21 cellular contexts compared by ENCODE assay signal in genomic region chr1:28889357-28889756, GRCh38. TPM values are rescaled to one million over a fixed set of nuclear protein-coding genes. Genes with fewer than 3 reads are reported as not detected.
A peak's percentile ranks its signal among the peaks of the same experiment; 100 is the strongest.
DNase-seq lines count a peak whose midpoint lies in the region; ATAC-seq and TF ChIP-seq lines count a peak whose summit lies in the region.
"Had no signal": no experiment of that assay in that cellular context is flagged by ENCODE, and none has a peak within 500 bp of the region (broad histone marks: within the 10 kb centered on the region; RNA-seq: fewer than 3 reads in every experiment).

No MANE protein-coding gene starts in this region.

- DNase-seq in activated CD4-positive, alpha-beta T cell treated with anti-CD3 and anti-CD28 coated beads, Interleukin-2, amount 10 ng/mL, durations not matched to agents 24 days and 14 days = peak; percentile 59
- DNase-seq in activated CD4-positive, alpha-beta T cell treated with anti-CD3 and anti-CD28 coated beads for 48 hours = no peak
- no peak for DNase-seq in CD4-positive, CD25-positive, alpha-beta regulatory T cell
- no peak for DNase-seq in activated B cell treated with CpG ODN at 0.5 μM for 24 hours
- no peak for DNase-seq in naive B cell
- DNase-seq in NCI-H1694 treated with DMSO at 0.1 percent for 48 hours (lab: John Stamatoyannopoulos, UW) = no peak
- DNase-seq in ureter (ENCODE audit: low spot score) = no peak
- DNase-seq: activated CD8-positive, alpha-beta memory T cell treated with anti-CD3 and anti-CD28 coated beads for 24 hours; activated T-cell treated with anti-CD3 and anti-CD28 coated beads, Interleukin-2, amount 50 U/mL, for 72 hours; AML-193; heart right ventricle; Kasumi-1; NCI-H1694; NCI-H2171 treated with DMSO at 0.1 percent for 48 hours; NCI-H526; RPMI8226; stimulated activated CD8-positive, alpha-beta memory T cell treated with anti-CD3 and anti-CD28 coated beads, Interleukin-4, amount 100 ng/mL, for 48 hours; trophoblast cell had no signal

- CTCF ChIA-PET in activated B cell treated with CpG ODN at 0.5 μM for 24 hours (lab: Charles Lee) = no interaction called here

- TF ChIP-seq CTCF in activated B cell treated with CpG ODN at 0.5 μM for 24 hours (IDR thresholded peaks at IDR 0.05) = no peak

- peaks cover 49% of the 10 kb centered on the region for H3K4me1 Mint-ChIP-seq in activated CD4-positive, alpha-beta T cell treated with anti-CD3 and anti-CD28 coated beads, Interleukin-2, amount 10 ng/mL, durations not matched to agents 24 days and 14 days
- H3K4me1 Mint-ChIP-seq in CD4-positive, CD25-positive, alpha-beta regulatory T cell = peaks cover 15 to 65% (median 45%) of the 10 kb centered on the region in 4 donors
- H3K4me1 Mint-ChIP-seq in activated B cell treated with CpG ODN at 0.5 μM for 24 hours (peaks cover 47% of the 10 kb centered on the region), naive B cell (peaks cover 42 to 59% (median 56%) of the 10 kb centered on the region in 3 donors)

- POLR2A ChIA-PET in activated B cell treated with CpG ODN at 0.5 μM for 24 hours (lab: Charles Lee) = no interaction called here

- no peaks in the 10 kb centered on the region for H3K9me3 ChIP-seq in CD4-positive, CD25-positive, alpha-beta regulatory T cell (ENCODE audit: control insufficient read depth in 2 of 2, low read length in 2 of 2)
- H3K9me3 ChIP-seq: heart right ventricle had no signal

- peaks cover 19% of the 10 kb centered on the region for H3K36me3 Mint-ChIP-seq in activated CD4-positive, alpha-beta T cell treated with anti-CD3 and anti-CD28 coated beads, Interleukin-2, amount 10 ng/mL, durations not matched to agents 24 days and 14 days (ENCODE audit: low read depth)
- H3K36me3 Mint-ChIP-seq in CD4-positive, CD25-positive, alpha-beta regulatory T cell = peaks cover 3% of the 10 kb centered on the region
- H3K36me3 Mint-ChIP-seq in activated B cell treated with CpG ODN at 0.5 μM for 24 hours (ENCODE audit: low read depth) = peaks cover 20% of the 10 kb centered on the region
- no peaks in the 10 kb centered on the region for H3K36me3 Mint-ChIP-seq in naive B cell

- H3K4me3 Mint-ChIP-seq in activated CD4-positive, alpha-beta T cell treated with anti-CD3 and anti-CD28 coated beads, Interleukin-2, amount 10 ng/mL, durations not matched to agents 24 days and 14 days = peak overlapping the region; percentile 52
- peak overlapping the region; percentile 71 to 91 (median 76) for H3K4me3 Mint-ChIP-seq in CD4-positive, CD25-positive, alpha-beta regulatory T cell
- H3K4me3 Mint-ChIP-seq in activated B cell treated with CpG ODN at 0.5 μM for 24 hours (peak overlapping the region; percentile 20), naive B cell (peak overlapping the region in 5 of 8 donors; percentile 2 to 95 (median 87))

- no peak for ATAC-seq in CD4-positive, CD25-positive, alpha-beta regulatory T cell (ENCODE audit: low read depth in 2 of 2)
- ATAC-seq in activated B cell treated with CpG ODN at 0.5 μM for 24 hours (ENCODE audit: low read depth) (no peak), naive B cell (ENCODE audit: low read depth in 2 of 2) (no peak), HG02852 (IDR thresholded peaks at IDR 0.05; ENCODE audit: unreplicated experiment) (no peak)
- ATAC-seq: activated T-cell treated with anti-CD3 and anti-CD28 coated beads, Interleukin-2, amount 50 U/mL, for 72 hours; GM12878; heart right ventricle had no signal

- H3K4me3 ChIP-seq in CD4-positive, CD25-positive, alpha-beta regulatory T cell (ENCODE audit: low read depth, low read length) = no peak overlapping the region
- H3K4me3 ChIP-seq: GM12878, heart right ventricle had no signal

- no peaks in the 10 kb centered on the region for H3K9me3 Mint-ChIP-seq in activated CD4-positive, alpha-beta T cell treated with anti-CD3 and anti-CD28 coated beads, Interleukin-2, amount 10 ng/mL, durations not matched to agents 24 days and 14 days
- H3K9me3 Mint-ChIP-seq in CD4-positive, CD25-positive, alpha-beta regulatory T cell = peaks cover 0 to 2% (median 0%) of the 10 kb centered on the region in 7 donors
- H3K9me3 Mint-ChIP-seq in activated B cell treated with CpG ODN at 0.5 μM for 24 hours (no peaks in the 10 kb centered on the region), naive B cell (no peaks in the 10 kb centered on the region)
- H3K9me3 Mint-ChIP-seq: activated T-cell treated with anti-CD3 and anti-CD28 coated beads, Interleukin-2, amount 50 U/mL, for 72 hours had no signal

- H3K4me1 ChIP-seq in CD4-positive, CD25-positive, alpha-beta regulatory T cell (ENCODE audit: control insufficient read depth, insufficient read depth, low read length, poor library complexity, severe bottlenecking) = peaks cover 49% of the 10 kb centered on the region

- H3K27me3 Mint-ChIP-seq in activated CD4-positive, alpha-beta T cell treated with anti-CD3 and anti-CD28 coated beads, Interleukin-2, amount 10 ng/mL, durations not matched to agents 24 days and 14 days = no peaks in the 10 kb centered on the region
- H3K27me3 Mint-ChIP-seq in CD4-positive, CD25-positive, alpha-beta regulatory T cell = peaks cover 7% of the 10 kb centered on the region
- H3K27me3 Mint-ChIP-seq in activated B cell treated with CpG ODN at 0.5 μM for 24 hours (no peaks in the 10 kb centered on the region), naive B cell (no peaks in the 10 kb centered on the region)

- intact Hi-C loops in activated CD4-positive, alpha-beta T cell treated with anti-CD3 and anti-CD28 coated beads, Interleukin-2, amount 10 ng/mL, durations not matched to agents 24 days and 14 days (cut with micrococcal nuclease) = loop anchor here (5.0 kb wide), 1 partner anchor 38 kb away; no protein-coding TSS in a partner anchor
- intact Hi-C loops in activated B cell treated with CpG ODN at 0.5 μM for 24 hours (cut with micrococcal nuclease) = no loop called here

- H3K27me3 ChIP-seq in CD4-positive, CD25-positive, alpha-beta regulatory T cell (ENCODE audit: control insufficient read depth, insufficient read depth, low read length) = no peaks in the 10 kb centered on the region

- H3K27ac Mint-ChIP-seq in activated CD4-positive, alpha-beta T cell treated with anti-CD3 and anti-CD28 coated beads, Interleukin-2, amount 10 ng/mL, durations not matched to agents 24 days and 14 days = no peak overlapping the region
- H3K27ac Mint-ChIP-seq in CD4-positive, CD25-positive, alpha-beta regulatory T cell = peak overlapping the region in 2 of 3 donors; percentile 20 to 82
- H3K27ac Mint-ChIP-seq in activated B cell treated with CpG ODN at 0.5 μM for 24 hours (no peak overlapping the region), naive B cell (peak overlapping the region; percentile 44 to 96 (median 72))
- H3K27ac Mint-ChIP-seq: activated T-cell treated with anti-CD3 and anti-CD28 coated beads, Interleukin-2, amount 50 U/mL, for 72 hours had no signal

- no peak overlapping the region for H3K27ac ChIP-seq in CD4-positive, CD25-positive, alpha-beta regulatory T cell (ENCODE audit: insufficient read depth, low read length, poor library complexity, severe bottlenecking)
- H3K27ac ChIP-seq: epithelial cell of prostate, heart right ventricle had no signal

- no peaks in the 10 kb centered on the region for H3K36me3 ChIP-seq in CD4-positive, CD25-positive, alpha-beta regulatory T cell (ENCODE audit: control insufficient read depth, insufficient read depth, low read length)

RNA-seq across cellular contexts. Expression of gene EPB41, which starts 25.0 kb away (rescaled TPM):
- total RNA-seq in activated CD4-positive, alpha-beta T cell treated with anti-CD3 and anti-CD28 coated beads, Interleukin-2, amount 10 ng/mL, durations not matched to agents 24 days and 14 days = 79.1 and 79.7 TPM in 2 replicates
- 309 TPM for total RNA-seq in CD4-positive, CD25-positive, alpha-beta regulatory T cell
- polyA plus RNA-seq in CD4-positive, CD25-positive, alpha-beta regulatory T cell = 100 to 1,000 TPM; 118 to 163 (median 140) TPM
- total RNA-seq in activated B cell treated with CpG ODN at 0.5 μM for 24 hours (73.8 and 74.0 TPM in 2 replicates), ureter (109 TPM)
- polyA plus RNA-seq in naive B cell (ENCODE audit: low read depth in 6 of 6) = 10 to 100 TPM; 46.6 to 72.0 (median 62.5) TPM

Comparison
In these comparisons a context has a peak if more than half of its experiments do, and no peak if none do; other contexts are left out.
1. H3K27ac Mint-ChIP-seq: peak in CD4-positive, CD25-positive, alpha-beta regulatory T cell (2 of 3) and naive B cell (6 of 6); none in activated CD4-positive, alpha-beta T cell treated with anti-CD3 and anti-CD28 coated beads, Interleukin-2, amount 10 ng/mL, durations not matched to agents 24 days and 14 days (single experiment) and activated B cell treated with CpG ODN at 0.5 μM for 24 hours (single experiment).
2. H3K4me3 Mint-ChIP-seq: peak in every context shown above with its lines; median percentile 87 in naive B cell; 76 in CD4-positive, CD25-positive, alpha-beta regulatory T cell; 52 in activated CD4-positive, alpha-beta T cell treated with anti-CD3 and anti-CD28 coated beads, Interleukin-2, amount 10 ng/mL, durations not matched to agents 24 days and 14 days; 20 in activated B cell treated with CpG ODN at 0.5 μM for 24 hours.